Comparison of ENCODE assay signal across 35 cellular contexts in the genomic region with DNA sequence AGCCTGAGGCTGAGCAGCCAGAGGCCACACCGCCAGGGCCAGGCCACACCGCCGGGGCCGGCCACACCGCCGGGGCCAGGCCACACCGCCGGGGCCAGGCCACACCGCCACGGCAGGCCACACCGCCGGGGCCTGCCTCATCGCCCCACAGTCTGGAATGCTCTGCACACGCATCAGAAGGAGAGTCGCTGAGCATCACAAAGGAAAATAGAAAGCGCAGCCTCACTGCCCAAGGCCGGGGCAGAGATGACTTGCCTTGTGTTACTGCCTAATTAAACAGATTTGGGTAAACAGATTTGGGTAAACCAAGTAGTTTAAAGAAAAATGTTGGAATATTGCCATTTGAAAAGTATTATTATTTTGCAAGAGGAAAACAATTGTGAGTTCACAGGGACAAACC.
"Had no signal": no experiment of that assay in that cellular context is flagged by ENCODE, and none has a peak within 500 bp of the region (broad histone marks: within the 10 kb centered on the region; RNA-seq: fewer than 3 reads in every experiment).

No MANE protein-coding gene starts in this region.

- H3K36me3 Mint-ChIP-seq: activated naive CD4-positive, alpha-beta T cell treated with anti-CD3 and anti-CD28 coated beads, Interleukin-2, amount 50 U/mL, for 24 hours; activated naive CD8-positive, alpha-beta T cell treated with anti-CD3 and anti-CD28 coated beads for 36 hours; brain had no signal

- H3K4me1 ChIP-seq: adrenal gland, breast epithelium, foreskin keratinocyte, gastrocnemius medialis had no signal

- H3K4me3 ChIP-seq: adrenal gland, breast epithelium, cardiac muscle cell, coronary artery, dorsolateral prefrontal cortex, esophagus muscularis mucosa, gastrocnemius medialis, heart left ventricle had no signal

- H3K27me3 ChIP-seq: cardiac muscle cell, gastrocnemius medialis had no signal

- H3K9me3 Mint-ChIP-seq: activated B cell treated with CpG ODN at 0.5 μM for 24 hours; activated CD8-positive, alpha-beta T cell treated with anti-CD3 and anti-CD28 coated beads for 36 hours; activated naive CD4-positive, alpha-beta T cell treated with anti-CD3 and anti-CD28 coated beads for 36 hours; activated naive CD4-positive, alpha-beta T cell treated with anti-CD3 and anti-CD28 coated beads, Interleukin-2, amount 50 U/mL, for 24 hours; activated naive CD8-positive, alpha-beta T cell treated with anti-CD3 and anti-CD28 coated beads for 36 hours; activated naive CD8-positive, alpha-beta T cell treated with anti-CD3 and anti-CD28 coated beads, Interleukin-2, amount 50 U/mL, for 24 hours; activated T-cell treated with anti-CD3 and anti-CD28 coated beads, Interleukin-2, amount 50 U/mL, for 4 hours; activated T-helper 17 cell treated with anti-CD3 and anti-CD28 coated beads, Interleukin-2, amount 50 U/mL, for 72 hours; brain; central memory CD8-positive, alpha-beta T cell; dendritic cell treated with granulocyte-macrophage colony-stimulating factor and Interleukin-4, amounts not matched to agents 40 ng/mL and 50 ng/mL, for 4 days; T-helper 2 cell treated with Interferon-gamma antibody and Interleukin-4, amounts not matched to agents 5 μg/mL and 100 μg/mL, for 36 hours had no signal

- DNase-seq: activated B cell treated with CpG ODN at 0.5 μM for 24 hours; activated CD4-positive, alpha-beta T cell treated with anti-CD3 and anti-CD28 coated beads for 48 hours; activated CD4-positive, alpha-beta T cell treated with anti-CD3 and anti-CD28 coated beads, Interleukin-2, amount 50 U/mL, for 1 hour; activated CD4-positive, alpha-beta T cell treated with anti-CD3 and anti-CD28 coated beads, Interleukin-2, amount 50 U/mL, for 48 hours; activated CD8-positive, alpha-beta T cell treated with anti-CD3 and anti-CD28 coated beads for 36 hours; activated effector memory CD4-positive, alpha-beta T cell treated with Interleukin-2 at 50 U/mL for 16 hours; activated naive CD4-positive, alpha-beta T cell treated with anti-CD3 and anti-CD28 coated beads for 36 hours; activated naive CD8-positive, alpha-beta T cell treated with anti-CD3 and anti-CD28 coated beads for 36 hours; activated naive CD8-positive, alpha-beta T cell treated with anti-CD3 and anti-CD28 coated beads, Interleukin-2, amount 50 U/mL, for 24 hours; activated T-cell treated with anti-CD3 and anti-CD28 coated beads, Interleukin-2, amount 50 U/mL, for 4 hours; amygdala; aorta; effector memory CD4-positive, alpha-beta T cell; erythroblast; foreskin keratinocyte; glutamatergic neuron; T-helper 1 cell; T-helper 17 cell; T1000; WERI-Rb-1 had no signal

- H3K9me3 ChIP-seq: adrenal gland, breast epithelium, esophagus muscularis mucosa, gastrocnemius medialis, heart left ventricle had no signal

- H3K4me3 Mint-ChIP-seq: activated B cell treated with CpG ODN at 0.5 μM for 24 hours; activated CD8-positive, alpha-beta T cell treated with anti-CD3 and anti-CD28 coated beads for 36 hours; activated naive CD4-positive, alpha-beta T cell treated with anti-CD3 and anti-CD28 coated beads for 36 hours; activated naive CD4-positive, alpha-beta T cell treated with anti-CD3 and anti-CD28 coated beads, Interleukin-2, amount 50 U/mL, for 24 hours; activated naive CD8-positive, alpha-beta T cell treated with anti-CD3 and anti-CD28 coated beads for 36 hours; activated naive CD8-positive, alpha-beta T cell treated with anti-CD3 and anti-CD28 coated beads, Interleukin-2, amount 50 U/mL, for 24 hours; activated T-cell treated with anti-CD3 and anti-CD28 coated beads, Interleukin-2, amount 50 U/mL, for 4 hours; activated T-helper 17 cell treated with anti-CD3 and anti-CD28 coated beads, Interleukin-2, amount 50 U/mL, for 72 hours; brain; central memory CD8-positive, alpha-beta T cell; dendritic cell treated with granulocyte-macrophage colony-stimulating factor and Interleukin-4, amounts not matched to agents 40 ng/mL and 50 ng/mL, for 4 days; T-helper 17 cell; T-helper 2 cell treated with Interferon-gamma antibody and Interleukin-4, amounts not matched to agents 5 μg/mL and 100 μg/mL, for 36 hours had no signal

- ATAC-seq: activated CD4-positive, CD25-positive, alpha-beta regulatory T cell treated with anti-CD3 and anti-CD28 coated beads, Interleukin-2, amount 50 U/mL, for 24 hours; activated CD8-positive, alpha-beta T cell treated with anti-CD3 and anti-CD28 coated beads for 36 hours; activated naive CD8-positive, alpha-beta T cell treated with anti-CD3 and anti-CD28 coated beads, Interleukin-2, amount 50 U/mL, for 24 hours; activated T-cell treated with anti-CD3 and anti-CD28 coated beads, Interleukin-2, amount 50 U/mL, for 4 hours; activated T-helper 17 cell treated with anti-CD3 and anti-CD28 coated beads, Interleukin-2, amount 50 U/mL, for 72 hours; foreskin keratinocyte; heart left ventricle; T-helper 17 cell had no signal

- H3K27me3 Mint-ChIP-seq: activated B cell treated with CpG ODN at 0.5 μM for 24 hours; activated naive CD4-positive, alpha-beta T cell treated with anti-CD3 and anti-CD28 coated beads, Interleukin-2, amount 50 U/mL, for 24 hours had no signal

- H3K27ac Mint-ChIP-seq: activated B cell treated with CpG ODN at 0.5 μM for 24 hours; activated CD8-positive, alpha-beta T cell treated with anti-CD3 and anti-CD28 coated beads for 36 hours; activated naive CD4-positive, alpha-beta T cell treated with anti-CD3 and anti-CD28 coated beads for 36 hours; activated naive CD4-positive, alpha-beta T cell treated with anti-CD3 and anti-CD28 coated beads, Interleukin-2, amount 50 U/mL, for 24 hours; activated naive CD8-positive, alpha-beta T cell treated with anti-CD3 and anti-CD28 coated beads for 36 hours; activated naive CD8-positive, alpha-beta T cell treated with anti-CD3 and anti-CD28 coated beads, Interleukin-2, amount 50 U/mL, for 24 hours; activated T-helper 17 cell treated with anti-CD3 and anti-CD28 coated beads, Interleukin-2, amount 50 U/mL, for 72 hours; brain; dendritic cell treated with granulocyte-macrophage colony-stimulating factor and Interleukin-4, amounts not matched to agents 40 ng/mL and 50 ng/mL, for 4 days; T-helper 17 cell; T-helper 2 cell treated with Interferon-gamma antibody and Interleukin-4, amounts not matched to agents 5 μg/mL and 100 μg/mL, for 36 hours had no signal

- H3K36me3 ChIP-seq: adrenal gland, breast epithelium, cardiac muscle cell, gastrocnemius medialis, heart left ventricle, WERI-Rb-1 had no signal

- H3K27ac ChIP-seq: adrenal gland, breast epithelium, cardiac muscle cell, coronary artery, dorsolateral prefrontal cortex, esophagus muscularis mucosa, foreskin keratinocyte, gastrocnemius medialis, heart left ventricle had no signal
